ENCODE assay signal across 9 cellular contexts in the genomic region with DNA sequence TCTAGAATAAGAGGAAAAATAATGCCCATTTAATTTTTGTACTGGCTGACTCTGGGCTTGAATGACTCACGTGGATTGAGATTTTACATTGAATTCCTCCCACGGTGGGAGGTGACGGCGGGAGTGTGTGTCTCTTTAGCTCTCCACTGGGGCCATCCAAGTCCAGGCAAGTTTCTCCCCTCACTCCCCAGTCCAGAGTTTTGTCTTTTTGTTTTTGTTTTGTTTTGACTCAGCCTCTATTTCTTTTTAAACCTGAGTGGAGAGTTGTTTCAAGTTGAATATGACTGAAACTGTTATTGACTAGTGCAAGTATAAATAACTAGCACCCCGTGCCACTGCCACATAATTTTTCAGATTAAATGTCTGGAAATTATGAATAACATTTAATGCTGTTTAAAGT. TPM values are rescaled to one million over a fixed set of nuclear protein-coding genes. Genes with fewer than 3 reads are reported as not detected.
DNase-seq lines count a peak whose midpoint lies in the region; ATAC-seq and TF ChIP-seq lines count a peak whose summit lies in the region.
"Had no signal": no experiment of that assay in that cellular context is flagged by ENCODE, and none has a peak within 500 bp of the region (broad histone marks: within the 10 kb centered on the region; RNA-seq: fewer than 3 reads in every experiment).

No MANE protein-coding gene starts in this region.

- H3K36me3 ChIP-seq in left ventricle myocardium inferior (no peaks in the 10 kb centered on the region), breast epithelium (no peaks in the 10 kb centered on the region), subcutaneous abdominal adipose tissue (ENCODE audit: control insufficient read depth in 5 of 5, insufficient read depth in 5 of 5, low read length in 5 of 5) (no peaks in the 10 kb centered on the region)

- H3K27ac ChIP-seq in left ventricle myocardium inferior (replicated peaks) (peak overlapping the region; percentile 85), breast epithelium (peak overlapping the region; percentile 31 to 79), subcutaneous abdominal adipose tissue (ENCODE audit: low read depth, low read length) (peak overlapping the region; percentile 19), dorsolateral prefrontal cortex (peak overlapping the region in 7 of 59 donors; percentile 4 to 55 (median 30))

- intact Hi-C loops in left ventricle myocardium inferior (cut with micrococcal nuclease) = no loop called here
- intact Hi-C loops in Right ventricle myocardium superior (cut with DNase I) = no loop called here
- intact Hi-C loops in breast epithelium (cut with DNase I; ENCODE audit: low total_unique reads) = no loop called here
- intact Hi-C loops in dorsolateral prefrontal cortex (cut with DNase I) = no loop called here

- no peaks in the 10 kb centered on the region for H3K9me3 ChIP-seq in left ventricle myocardium inferior (replicated peaks)
- no peaks in the 10 kb centered on the region for H3K9me3 ChIP-seq in breast epithelium
- no peaks in the 10 kb centered on the region for H3K9me3 ChIP-seq in subcutaneous abdominal adipose tissue (ENCODE audit: control insufficient read depth in 5 of 5, low read length in 5 of 5)

- ATAC-seq in Right ventricle myocardium superior (ENCODE audit: poor library complexity) (no peak), HG03439 (IDR thresholded peaks at IDR 0.05; ENCODE audit: unreplicated experiment) (peak; percentile 82), HG02981 (IDR thresholded peaks at IDR 0.05; ENCODE audit: unreplicated experiment) (no peak)

- H3K27me3 ChIP-seq in left ventricle myocardium inferior (ENCODE audit: low read depth) (no peaks in the 10 kb centered on the region), breast epithelium (peaks cover 0 to 14% of the 10 kb centered on the region in 2 donors), subcutaneous abdominal adipose tissue (ENCODE audit: control insufficient read depth in 5 of 5, insufficient read depth in 4 of 5, low read length in 5 of 5) (peaks cover 0 to 2% (median 0%) of the 10 kb centered on the region in 5 donors), dorsolateral prefrontal cortex (peaks cover 0 to 39% (median 3%) of the 10 kb centered on the region in 45 donors)

- no peak overlapping the region for H3K9ac ChIP-seq in subcutaneous abdominal adipose tissue (ENCODE audit: low read length in 5 of 5)

- peak overlapping the region; percentile 32 for H3K4me3 ChIP-seq in left ventricle myocardium inferior
- no peak overlapping the region for H3K4me3 ChIP-seq in breast epithelium
- H3K4me3 ChIP-seq in subcutaneous abdominal adipose tissue (ENCODE audit: low read depth in 1 of 5, low read length in 5 of 5) = no peak overlapping the region
- H3K4me3 ChIP-seq in dorsolateral prefrontal cortex = no peak overlapping the region

- DNase-seq in left ventricle myocardium inferior = no peak
- DNase-seq in Right ventricle myocardium superior = no peak
- DNase-seq in breast epithelium (ENCODE audit: low spot score in 2 of 2) = no peak
- no peak for DNase-seq in dorsolateral prefrontal cortex
- no peak for DNase-seq in dedifferentiated amniotic fluid mesenchymal stem cell (ENCODE audit: extremely low spot score)
- DNase-seq: DND-41 had no signal

- H3K4me1 ChIP-seq in left ventricle myocardium inferior (peaks cover 84% of the 10 kb centered on the region), breast epithelium (peaks cover 0 to 5% of the 10 kb centered on the region in 2 donors), subcutaneous abdominal adipose tissue (ENCODE audit: control insufficient read depth in 5 of 5, insufficient read depth in 5 of 5, low read length in 5 of 5) (peaks cover 2 to 54% (median 27%) of the 10 kb centered on the region in 5 donors)

- no peak for TF ChIP-seq POLR2A in breast epithelium (IDR thresholded peaks at IDR 0.05)

- TF ChIP-seq CTCF in left ventricle myocardium inferior (IDR thresholded peaks at IDR 0.05; ENCODE audit: borderline replicate concordance) (no peak), breast epithelium (IDR thresholded peaks at IDR 0.05) (no peak), dorsolateral prefrontal cortex (IDR thresholded peaks at IDR 0.05 in 54 of 56, conservative IDR thresholded peaks at IDR 0.05 in 2 of 56; ENCODE audit: low read depth in 1 of 56, partially characterized antibody in 56 of 56) (no peak)

RNA-seq across cellular contexts. Expression of gene CHST7, which starts 13.6 kb away (rescaled TPM):
- 15.9 TPM for total RNA-seq in left ventricle myocardium inferior
- 14.2 TPM for total RNA-seq in Right ventricle myocardium superior
- 10 to 100 TPM in 2 of 3 donors, 1 to 10 TPM in 1; 7.5 to 81.6 (median 10.8) TPM for total RNA-seq in breast epithelium
- total RNA-seq in dorsolateral prefrontal cortex = 10 to 100 TPM in 30 of 120 experiments, 1 to 10 TPM in 90; 2.3 to 27.4 (median 8.2) TPM

RNA-seq across cellular contexts. Expression of gene ZNF674, which starts 41.9 kb away (rescaled TPM):
- total RNA-seq in left ventricle myocardium inferior = 2.9 TPM
- 2.7 TPM for total RNA-seq in Right ventricle myocardium superior
- 1 to 10 TPM; 2.6 to 7.3 (median 3.8) TPM for total RNA-seq in breast epithelium
- 10 to 100 TPM in 72 of 120 experiments, 1 to 10 TPM in 48; 5.4 to 16.7 (median 10.6) TPM for total RNA-seq in dorsolateral prefrontal cortex
